Comparison of ENCODE assay signal across 1 cellular context in the genomic region with DNA sequence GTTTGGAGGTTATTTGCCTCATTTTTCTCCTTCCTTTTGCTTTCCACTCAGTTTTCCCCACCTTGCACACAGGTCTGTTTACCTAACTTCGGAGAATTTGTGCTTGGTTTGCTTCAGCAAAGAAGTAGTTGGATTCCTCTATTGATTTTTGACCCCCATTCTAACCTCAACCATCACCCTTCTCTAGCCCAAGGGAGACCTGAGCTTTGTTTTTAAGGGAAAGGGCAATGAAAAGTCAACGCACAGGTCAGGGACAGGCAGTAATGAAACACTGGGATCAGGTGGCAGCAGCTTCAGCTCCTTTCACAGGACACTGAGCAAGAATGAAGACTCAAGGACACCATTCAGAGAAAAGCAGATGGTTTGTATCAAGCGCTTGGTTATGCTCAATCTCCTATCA.
TF ChIP-seq lines count a peak whose summit lies in the region.

No MANE protein-coding gene starts in this region.

TF ChIP-seq in HepG2, 621 proteins besides CTCF, POLR2A, EP300 and RAD21 (continued from another document and continues in another):
- TF ChIP-seq GABPB1 (CRISPR knock-in tag; IDR thresholded peaks at IDR 0.05): no peak
- TF ChIP-seq BCL6 (CRISPR knock-in tag; IDR thresholded peaks at IDR 0.05): peak; percentile 96
- peak; percentile 25; the same call in 1 of the 2 replicates for TF ChIP-seq MTA1 (CRISPR knock-in tag; IDR thresholded peaks at IDR 0.05; ENCODE audit: borderline replicate concordance)
- TF ChIP-seq ADNP (CRISPR knock-in tag; IDR thresholded peaks at IDR 0.05): no peak
- peak; percentile 69 for TF ChIP-seq MIXL1 (CRISPR knock-in tag; IDR thresholded peaks at IDR 0.05)
- TF ChIP-seq ATF4 (CRISPR knock-in tag; IDR thresholded peaks at IDR 0.05): peak in 1 of 2 experiments; percentile 36; a peak in 1 of 4 replicates
- peak; percentile 80 for TF ChIP-seq HNF4A (CRISPR knock-in tag; IDR thresholded peaks at IDR 0.05)
- peak; percentile 70 for TF ChIP-seq FOXO1 (CRISPR knock-in tag; IDR thresholded peaks at IDR 0.05)
- TF ChIP-seq ZNF30 (CRISPR knock-in tag; IDR thresholded peaks at IDR 0.05): no peak
- TF ChIP-seq IKZF5 (CRISPR knock-in tag; IDR thresholded peaks at IDR 0.05): 0 out of 2 replicates have a peak, but pooled peaks have one; percentile 25
- TF ChIP-seq, protein P1, sequence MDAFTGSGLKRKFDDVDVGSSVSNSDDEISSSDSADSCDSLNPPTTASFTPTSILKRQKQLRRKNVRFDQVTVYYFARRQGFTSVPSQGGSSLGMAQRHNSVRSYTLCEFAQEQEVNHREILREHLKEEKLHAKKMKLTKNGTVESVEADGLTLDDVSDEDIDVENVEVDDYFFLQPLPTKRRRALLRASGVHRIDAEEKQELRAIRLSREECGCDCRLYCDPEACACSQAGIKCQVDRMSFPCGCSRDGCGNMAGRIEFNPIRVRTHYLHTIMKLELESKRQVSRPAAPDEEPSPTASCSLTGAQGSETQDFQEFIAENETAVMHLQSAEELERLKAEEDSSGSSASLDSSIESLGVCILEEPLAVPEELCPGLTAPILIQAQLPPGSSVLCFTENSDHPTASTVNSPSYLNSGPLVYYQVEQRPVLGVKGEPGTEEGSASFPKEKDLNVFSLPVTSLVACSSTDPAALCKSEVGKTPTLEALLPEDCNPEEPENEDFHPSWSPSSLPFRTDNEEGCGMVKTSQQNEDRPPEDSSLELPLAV (CRISPR knock-in tag; conservative IDR thresholded peaks at IDR 0.05; ENCODE audit: low read depth): no peak
- TF ChIP-seq ZMAT3 (CRISPR knock-in tag; conservative IDR thresholded peaks at IDR 0.05): no peak
- TF ChIP-seq FOXJ3 (CRISPR knock-in tag; IDR thresholded peaks at IDR 0.05; ENCODE audit: borderline replicate concordance): peak; percentile 91; the same call in 1 of the 2 replicates
- TF ChIP-seq ZNF605 (CRISPR knock-in tag; IDR thresholded peaks at IDR 0.05): peak; percentile 32; the same call in 1 of the 2 replicates
- TF ChIP-seq HOXA3 (CRISPR knock-in tag; IDR thresholded peaks at IDR 0.05): peak; percentile 43; the same call in 1 of the 2 replicates
- TF ChIP-seq PHB2 (IDR thresholded peaks at IDR 0.05; ENCODE audit: partially characterized antibody): no peak
- no peak for TF ChIP-seq FOXA1 (IDR thresholded peaks at IDR 0.05)
- peak; percentile 81 for TF ChIP-seq FOXA1 (CRISPR knock-in tag; IDR thresholded peaks at IDR 0.05)
- TF ChIP-seq ZSCAN25 (CRISPR knock-in tag; IDR thresholded peaks at IDR 0.05): 0 out of 2 replicates have a peak, but pooled peaks have one; percentile 27
- TF ChIP-seq ZUFSP (CRISPR knock-in tag; IDR thresholded peaks at IDR 0.05; ENCODE audit: borderline replicate concordance): no peak
- TF ChIP-seq, protein P2, sequence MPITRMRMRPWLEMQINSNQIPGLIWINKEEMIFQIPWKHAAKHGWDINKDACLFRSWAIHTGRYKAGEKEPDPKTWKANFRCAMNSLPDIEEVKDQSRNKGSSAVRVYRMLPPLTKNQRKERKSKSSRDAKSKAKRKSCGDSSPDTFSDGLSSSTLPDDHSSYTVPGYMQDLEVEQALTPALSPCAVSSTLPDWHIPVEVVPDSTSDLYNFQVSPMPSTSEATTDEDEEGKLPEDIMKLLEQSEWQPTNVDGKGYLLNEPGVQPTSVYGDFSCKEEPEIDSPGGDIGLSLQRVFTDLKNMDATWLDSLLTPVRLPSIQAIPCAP (CRISPR knock-in tag; IDR thresholded peaks at IDR 0.05; ENCODE audit: low read depth): no peak
- no peak for TF ChIP-seq ZEB1 (IDR thresholded peaks at IDR 0.05; ENCODE audit: insufficient replicate concordance, low read depth)
- no peak for TF ChIP-seq EEA1 (CRISPR knock-in tag; IDR thresholded peaks at IDR 0.05; ENCODE audit: borderline replicate concordance)
- no peak for TF ChIP-seq SMAD9 (CRISPR knock-in tag; IDR thresholded peaks at IDR 0.05)
- 0 out of 2 replicates have a peak, but pooled peaks have one; percentile 37 for TF ChIP-seq SOX13 (IDR thresholded peaks at IDR 0.05)
- TF ChIP-seq SOX13 (CRISPR knock-in tag; conservative IDR thresholded peaks at IDR 0.05 in 1 of 2, IDR thresholded peaks at IDR 0.05 in 1 of 2): peak in 1 of 2 experiments; percentile 95; a peak in 2 of 4 replicates
- no peak; the same call in 1 of the 2 replicates for TF ChIP-seq ZNF792 (CRISPR knock-in tag; IDR thresholded peaks at IDR 0.05)
- 0 out of 2 replicates have a peak, but pooled peaks have one; percentile 62 for TF ChIP-seq PPARG (CRISPR knock-in tag; conservative IDR thresholded peaks at IDR 0.05)
- peak; percentile 71; the same call in 1 of the 2 replicates for TF ChIP-seq HDAC2 (CRISPR knock-in tag; IDR thresholded peaks at IDR 0.05)
- TF ChIP-seq ZBTB34 (CRISPR knock-in tag; IDR thresholded peaks at IDR 0.05): 0 out of 2 replicates have a peak, but pooled peaks have one; percentile 21
- no peak for TF ChIP-seq KLF15 (CRISPR knock-in tag; IDR thresholded peaks at IDR 0.05; ENCODE audit: borderline replicate concordance)
- TF ChIP-seq HCFC1 (IDR thresholded peaks at IDR 0.05; ENCODE audit: low read depth, low read length): no peak
- peak; percentile 30; the same call in 1 of the 2 replicates for TF ChIP-seq ETV5 (CRISPR knock-in tag; IDR thresholded peaks at IDR 0.05; ENCODE audit: borderline replicate concordance)
- 0 out of 2 replicates have a peak, but pooled peaks have one; percentile 30 for TF ChIP-seq ZNF547 (CRISPR knock-in tag; IDR thresholded peaks at IDR 0.05)
- peak; percentile 15; the same call in 1 of the 2 replicates for TF ChIP-seq ZNF614 (CRISPR knock-in tag; IDR thresholded peaks at IDR 0.05; ENCODE audit: borderline replicate concordance)
- 0 out of 2 replicates have a peak, but pooled peaks have one; percentile 28 for TF ChIP-seq PHF8 (CRISPR knock-in tag; IDR thresholded peaks at IDR 0.05)
- no peak for TF ChIP-seq ATF3 (CRISPR knock-in tag; IDR thresholded peaks at IDR 0.05)
- TF ChIP-seq ZNF331 (CRISPR knock-in tag; IDR thresholded peaks at IDR 0.05): peak; percentile 47; the same call in 1 of the 2 replicates
- peak; percentile 95 for TF ChIP-seq ONECUT2 (CRISPR knock-in tag; IDR thresholded peaks at IDR 0.05)
- TF ChIP-seq, protein P3, sequence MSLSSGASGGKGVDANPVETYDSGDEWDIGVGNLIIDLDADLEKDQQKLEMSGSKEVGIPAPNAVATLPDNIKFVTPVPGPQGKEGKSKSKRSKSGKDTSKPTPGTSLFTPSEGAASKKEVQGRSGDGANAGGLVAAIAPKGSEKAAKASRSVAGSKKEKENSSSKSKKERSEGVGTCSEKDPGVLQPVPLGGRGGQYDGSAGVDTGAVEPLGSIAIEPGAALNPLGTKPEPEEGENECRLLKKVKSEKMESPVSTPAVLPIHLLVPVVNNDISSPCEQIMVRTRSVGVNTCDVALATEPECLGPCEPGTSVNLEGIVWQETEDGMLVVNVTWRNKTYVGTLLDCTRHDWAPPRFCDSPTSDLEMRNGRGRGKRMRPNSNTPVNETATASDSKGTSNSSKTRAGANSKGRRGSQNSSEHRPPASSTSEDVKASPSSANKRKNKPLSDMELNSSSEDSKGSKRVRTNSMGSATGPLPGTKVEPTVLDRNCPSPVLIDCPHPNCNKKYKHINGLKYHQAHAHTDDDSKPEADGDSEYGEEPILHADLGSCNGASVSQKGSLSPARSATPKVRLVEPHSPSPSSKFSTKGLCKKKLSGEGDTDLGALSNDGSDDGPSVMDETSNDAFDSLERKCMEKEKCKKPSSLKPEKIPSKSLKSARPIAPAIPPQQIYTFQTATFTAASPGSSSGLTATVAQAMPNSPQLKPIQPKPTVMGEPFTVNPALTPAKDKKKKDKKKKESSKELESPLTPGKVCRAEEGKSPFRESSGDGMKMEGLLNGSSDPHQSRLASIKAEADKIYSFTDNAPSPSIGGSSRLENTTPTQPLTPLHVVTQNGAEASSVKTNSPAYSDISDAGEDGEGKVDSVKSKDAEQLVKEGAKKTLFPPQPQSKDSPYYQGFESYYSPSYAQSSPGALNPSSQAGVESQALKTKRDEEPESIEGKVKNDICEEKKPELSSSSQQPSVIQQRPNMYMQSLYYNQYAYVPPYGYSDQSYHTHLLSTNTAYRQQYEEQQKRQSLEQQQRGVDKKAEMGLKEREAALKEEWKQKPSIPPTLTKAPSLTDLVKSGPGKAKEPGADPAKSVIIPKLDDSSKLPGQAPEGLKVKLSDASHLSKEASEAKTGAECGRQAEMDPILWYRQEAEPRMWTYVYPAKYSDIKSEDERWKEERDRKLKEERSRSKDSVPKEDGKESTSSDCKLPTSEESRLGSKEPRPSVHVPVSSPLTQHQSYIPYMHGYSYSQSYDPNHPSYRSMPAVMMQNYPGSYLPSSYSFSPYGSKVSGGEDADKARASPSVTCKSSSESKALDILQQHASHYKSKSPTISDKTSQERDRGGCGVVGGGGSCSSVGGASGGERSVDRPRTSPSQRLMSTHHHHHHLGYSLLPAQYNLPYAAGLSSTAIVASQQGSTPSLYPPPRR (CRISPR knock-in tag; IDR thresholded peaks at IDR 0.05; ENCODE audit: borderline replicate concordance): peak; percentile 86; the same call in 1 of the 2 replicates
- TF ChIP-seq ZNF382 (CRISPR knock-in tag; IDR thresholded peaks at IDR 0.05; ENCODE audit: borderline replicate concordance): no peak
- 0 out of 2 replicates have a peak, but pooled peaks have one; percentile 19 for TF ChIP-seq TBX3 (IDR thresholded peaks at IDR 0.05; ENCODE audit: borderline replicate concordance)
- peak; percentile 31; the same call in 1 of the 2 replicates for TF ChIP-seq ZNF746 (CRISPR knock-in tag; IDR thresholded peaks at IDR 0.05)
- TF ChIP-seq HNRNPLL (IDR thresholded peaks at IDR 0.05; ENCODE audit: low read depth, low read length, poor library complexity, severe bottlenecking): no peak
- TF ChIP-seq, protein P4, sequence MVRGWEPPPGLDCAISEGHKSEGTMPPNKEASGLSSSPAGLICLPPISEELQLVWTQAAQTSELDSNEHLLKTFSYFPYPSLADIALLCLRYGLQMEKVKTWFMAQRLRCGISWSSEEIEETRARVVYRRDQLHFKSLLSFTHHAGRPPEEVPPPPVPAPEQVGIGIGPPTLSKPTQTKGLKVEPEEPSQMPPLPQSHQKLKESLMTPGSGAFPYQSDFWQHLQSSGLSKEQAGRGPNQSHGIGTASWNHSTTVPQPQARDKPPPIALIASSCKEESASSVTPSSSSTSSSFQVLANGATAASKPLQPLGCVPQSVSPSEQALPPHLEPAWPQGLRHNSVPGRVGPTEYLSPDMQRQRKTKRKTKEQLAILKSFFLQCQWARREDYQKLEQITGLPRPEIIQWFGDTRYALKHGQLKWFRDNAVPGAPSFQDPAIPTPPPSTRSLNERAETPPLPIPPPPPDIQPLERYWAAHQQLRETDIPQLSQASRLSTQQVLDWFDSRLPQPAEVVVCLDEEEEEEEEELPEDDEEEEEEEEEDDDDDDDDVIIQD (CRISPR knock-in tag; IDR thresholded peaks at IDR 0.05; ENCODE audit: low read depth): 0 out of 2 replicates have a peak, but pooled peaks have one; percentile 25
- no peak; the same call in 1 of the 2 replicates for TF ChIP-seq ZNF740 (CRISPR knock-in tag; IDR thresholded peaks at IDR 0.05)
- TF ChIP-seq, protein P5, sequence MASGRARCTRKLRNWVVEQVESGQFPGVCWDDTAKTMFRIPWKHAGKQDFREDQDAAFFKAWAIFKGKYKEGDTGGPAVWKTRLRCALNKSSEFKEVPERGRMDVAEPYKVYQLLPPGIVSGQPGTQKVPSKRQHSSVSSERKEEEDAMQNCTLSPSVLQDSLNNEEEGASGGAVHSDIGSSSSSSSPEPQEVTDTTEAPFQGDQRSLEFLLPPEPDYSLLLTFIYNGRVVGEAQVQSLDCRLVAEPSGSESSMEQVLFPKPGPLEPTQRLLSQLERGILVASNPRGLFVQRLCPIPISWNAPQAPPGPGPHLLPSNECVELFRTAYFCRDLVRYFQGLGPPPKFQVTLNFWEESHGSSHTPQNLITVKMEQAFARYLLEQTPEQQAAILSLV (CRISPR knock-in tag; IDR thresholded peaks at IDR 0.05; ENCODE audit: borderline replicate concordance): no peak
- no peak for TF ChIP-seq BHLHE40 (IDR thresholded peaks at IDR 0.05; ENCODE audit: low read length)
- TF ChIP-seq ZFP37 (CRISPR knock-in tag; IDR thresholded peaks at IDR 0.05; ENCODE audit: borderline replicate concordance): no peak
